ENCODE assay signal across 8 cellular contexts in genomic region chr4:37825943-37826281, GRCh38. TPM values are rescaled to one million over a fixed set of nuclear protein-coding genes. Genes with fewer than 3 reads are reported as not detected.
DNase-seq lines count a peak whose midpoint lies in the region; ATAC-seq, FAIRE-seq and TF ChIP-seq lines count a peak whose summit lies in the region.

No MANE protein-coding gene starts in this region.

- ATAC-seq in HG02938 (IDR thresholded peaks at IDR 0.05; ENCODE audit: unreplicated experiment) = peak; percentile 12
- ATAC-seq in Panc1 = peak; percentile 43

- H2BK5ac ChIP-seq in mesendoderm (ENCODE audit: low read length) = no peak overlapping the region

- TF ChIP-seq POLR2A in uterus (IDR thresholded peaks at IDR 0.05) = no peak

- H2BK15ac ChIP-seq in mesendoderm (replicated peaks; ENCODE audit: low read depth) = no peak overlapping the region

- no TSS peak for BruUV-seq in Panc1 (replicated peaks; lab: Mats Ljungman, UMichigan)

- no peak overlapping the region for H2BK120ac ChIP-seq in mesendoderm (ENCODE audit: low read depth, low read length)

- peak overlapping the region; percentile 60 for H3K9ac ChIP-seq in mesendoderm (ENCODE audit: low read length)

- peak overlapping the region; percentile 87 for H3K56ac ChIP-seq in mesendoderm (ENCODE audit: low read length)

- peak overlapping the region; percentile 97 for H3K4me2 ChIP-seq in mesendoderm (ENCODE audit: low read length)

- in situ Hi-C loops in Panc1 (cut with HindIII; ENCODE audit: low pct_unique_long_range_greater_than_20kb, low sequenced_read_pairs) = no loop called here

- no peak overlapping the region for H3K18ac ChIP-seq in mesendoderm (ENCODE audit: low read length)

- H3K79me1 ChIP-seq in mesendoderm (ENCODE audit: low read length) = no peaks in the 10 kb centered on the region

- DNase-seq in NCI-H526 (lab: John Stamatoyannopoulos, UW) = peak; percentile 62 to 68
- DNase-seq in NCI-H526 treated with DMSO at 0.1 percent for 48 hours (lab: John Stamatoyannopoulos, UW) = no peak
- peak; percentile 25 for DNase-seq in Panc1 (ENCODE audit: low read depth, low spot score)
- no peak for DNase-seq in mesendoderm
- DNase-seq in uterus = no peak
- DNase-seq in RCC 7860 (ENCODE audit: low spot score) = no peak

- intact Hi-C loops in Panc1 (cut with micrococcal nuclease; ENCODE audit: unreplicated experiment) (no loop called here), uterus (cut with DNase I; ENCODE audit: low total_unique reads) (no loop called here)

- H3K36me3 ChIP-seq in Panc1 (ENCODE audit: control insufficient read depth, insufficient read depth, low read length) (no peaks in the 10 kb centered on the region), mesendoderm (ENCODE audit: control insufficient read depth, insufficient read depth, low read length) (no peaks in the 10 kb centered on the region), uterus (no peaks in the 10 kb centered on the region)

- no CpG with 5 or more reads among the region's 14 CpGs for WGBS in mesendoderm (ENCODE audit: extremely low coverage, insufficient coverage, low lambda C conversion rate)

- no peak overlapping the region for H3K23ac ChIP-seq in mesendoderm (ENCODE audit: low read length)

- no peak overlapping the region for H2AK5ac ChIP-seq in mesendoderm (ENCODE audit: low read length)

- peak overlapping the region; percentile 72 to 73 for H3K4me3 ChIP-seq in Panc1 (ENCODE audit: low read depth in 2 of 2, low read length in 2 of 2)
- H3K4me3 ChIP-seq in mesendoderm (ENCODE audit: low read length) = peak overlapping the region; percentile 79
- H3K4me3 ChIP-seq in uterus = peak overlapping the region; percentile 69 to 95

- no peak overlapping the region for H4K8ac ChIP-seq in mesendoderm (ENCODE audit: low read depth, low read length)

- no peak for FAIRE-seq in RCC 7860 (lab: Jason Lieb, UNC)

- CTCF ChIA-PET in Panc1 (lab: Charles Lee) = interaction anchor here (0.6 to 0.8 kb wide), 2 partner anchors 13 to 91 kb away, joined by 3 read pairs; no protein-coding TSS in a partner anchor

- H3K27me3 ChIP-seq in Panc1 (ENCODE audit: control insufficient read depth, insufficient read depth, low read length) = no peaks in the 10 kb centered on the region
- no peaks in the 10 kb centered on the region for H3K27me3 ChIP-seq in mesendoderm (ENCODE audit: insufficient read depth, low read length, poor library complexity)
- H3K27me3 ChIP-seq in uterus = no peaks in the 10 kb centered on the region

- H3K4me1 ChIP-seq in Panc1 (ENCODE audit: control insufficient read depth, insufficient read depth, low read length) (peaks cover 3% of the 10 kb centered on the region; the same call in 1 of the 2 replicates), mesendoderm (ENCODE audit: control insufficient read depth, low read depth, low read length) (no peaks in the 10 kb centered on the region), uterus (peaks cover 0 to 12% of the 10 kb centered on the region in 2 donors)

- no peaks in the 10 kb centered on the region for H3K79me2 ChIP-seq in mesendoderm (ENCODE audit: control insufficient read depth, insufficient read depth, low read length)

- POLR2A ChIA-PET in Panc1 (lab: Charles Lee) = no interaction called here

- no peaks in the 10 kb centered on the region for H3K9me3 ChIP-seq in Panc1 (ENCODE audit: control insufficient read depth, insufficient read depth, low read depth, low read length)
- no peaks in the 10 kb centered on the region for H3K9me3 ChIP-seq in uterus

- no peak for TF ChIP-seq CTCF in Panc1 (IDR thresholded peaks at IDR 0.05)
- no peak for TF ChIP-seq CTCF in uterus (IDR thresholded peaks at IDR 0.05)

- no peak overlapping the region for H3K4ac ChIP-seq in mesendoderm (ENCODE audit: low read depth, low read length)

- H3K27ac ChIP-seq in Panc1 (ENCODE audit: low read length) (no peak overlapping the region; the same call in none of the 2 replicates), cingulate gyrus (ENCODE audit: low read depth, low read length) (peak overlapping the region; percentile 73), mesendoderm (ENCODE audit: low read depth, low read length) (no peak overlapping the region), uterus (peak overlapping the region; percentile 84 to 86)

- no peak overlapping the region for H4K5ac ChIP-seq in mesendoderm (ENCODE audit: low read length)

RNA-seq across cellular contexts. Expression of gene PGM2, which starts 0.6 kb away (rescaled TPM):
- total RNA-seq in Panc1 (2021; ENCODE audit: unreplicated experiment) (15.4 TPM), uterus (10 to 100 TPM; 37.4 to 45.6 (median 39.9) TPM)
- polyA plus RNA-seq in Panc1 (2012; ENCODE audit: insufficient read length) = 6.6 TPM
- polyA plus RNA-seq in mesendoderm (2013, experiment 1 of 2) = 22.5 TPM
- 22.6 TPM for polyA plus RNA-seq in mesendoderm (2013, experiment 2 of 2)

Comparison
In these comparisons a context has a peak if more than half of its experiments do, and no peak if none do; other contexts are left out.
1. DNase-seq: peak in NCI-H526 (2 of 2) and Panc1 (single experiment); none in NCI-H526 treated with DMSO at 0.1 percent for 48 hours (single experiment), mesendoderm (single experiment), uterus (0 of 2) and RCC 7860 (single experiment).
2. H3K27ac ChIP-seq: peak in cingulate gyrus (single experiment) and uterus (2 of 2); none in Panc1 (single experiment) and mesendoderm (single experiment).
3. Peak in every context shown above with its lines, with median percentiles within 50 percentile points of each other: H3K4me3 ChIP-seq.